In genomic region chr16:84543253-84543652, GRCh38 we compare ENCODE assay signal across 1 cellular context.
TF ChIP-seq lines count a peak whose summit lies in the region.

No MANE protein-coding gene starts in this region.

TF ChIP-seq in K562, 482 proteins besides CTCF, POLR2A, EP300 and RAD21 (continued from another document):
- TF ChIP-seq FOXK1 (CRISPR knock-in tag; IDR thresholded peaks at IDR 0.05; ENCODE audit: borderline replicate concordance) (0 out of 2 replicates have a peak, but pooled peaks have one; percentile 46), CBX3 (IDR thresholded peaks at IDR 0.05; ENCODE audit: borderline replicate concordance in 1 of 2, low read length in 2 of 2) (peak in 1 of 2 experiments; percentile 62; a peak in 1 of 3 replicates), CXXC5 (CRISPR knock-in tag; IDR thresholded peaks at IDR 0.05) (0 out of 2 replicates have a peak, but pooled peaks have one; percentile 25), TEAD1 (CRISPR knock-in tag; IDR thresholded peaks at IDR 0.05) (no peak), RBM25 (IDR thresholded peaks at IDR 0.05; ENCODE audit: low read depth, low read length, severe bottlenecking) (peak; percentile 97), HDAC2 (IDR thresholded peaks at IDR 0.05) (peak; percentile 93; the same call in 1 of the 2 replicates), ADNP (tag; IDR thresholded peaks at IDR 0.05) (peak; percentile 95), CHD4 (IDR thresholded peaks at IDR 0.05; ENCODE audit: insufficient read depth, insufficient replicate concordance, low read depth, low read length, poor library complexity, severe bottlenecking) (peak; percentile 92), KDM1A (IDR thresholded peaks at IDR 0.05) (peak; percentile 77 to 91), CBX1 (IDR thresholded peaks at IDR 0.05; ENCODE audit: low read depth) (peak; percentile 68; the same call in 1 of the 2 replicates), BCOR (IDR thresholded peaks at IDR 0.05) (peak; percentile 97), RCOR1 (IDR thresholded peaks at IDR 0.05; ENCODE audit: borderline replicate concordance in 1 of 2, low read depth in 2 of 2, low read length in 2 of 2) (peak in 1 of 2 experiments; percentile 79; a peak in 2 of 4 replicates), ZNF655 (CRISPR knock-in tag; IDR thresholded peaks at IDR 0.05) (no peak), RB1 (IDR thresholded peaks at IDR 0.05; ENCODE audit: low read depth) (no peak), SMARCA5 (IDR thresholded peaks at IDR 0.05) (peak; percentile 88)
